ENCODE assay signal across 8 cellular contexts in genomic region chr10:80492875-80493413, GRCh38. TPM values are rescaled to one million over a fixed set of nuclear protein-coding genes. Genes with fewer than 3 reads are reported as not detected.
DNase-seq lines count a peak whose midpoint lies in the region; ATAC-seq and TF ChIP-seq lines count a peak whose summit lies in the region.

No MANE protein-coding gene starts in this region.

- no peaks in the 10 kb centered on the region for H3K27me3 Mint-ChIP-seq in CD8-positive, alpha-beta T cell (ENCODE audit: low read depth)
- H3K27me3 Mint-ChIP-seq in effector memory CD8-positive, alpha-beta T cell: no peaks in the 10 kb centered on the region

- POLR2A ChIA-PET in CD8-positive, alpha-beta T cell (lab: Charles Lee): interaction anchor here (0.7 to 11.0 kb wide), 7 partner anchors 8 to 48 kb away, joined by 3 to 107 read pairs (median 3); no protein-coding TSS in a partner anchor

- H3K9me3 Mint-ChIP-seq in CD8-positive, alpha-beta T cell: peaks cover 6% of the 10 kb centered on the region
- H3K9me3 Mint-ChIP-seq in effector memory CD8-positive, alpha-beta T cell: no peaks in the 10 kb centered on the region

- peaks cover 85% of the 10 kb centered on the region for H3K36me3 Mint-ChIP-seq in CD8-positive, alpha-beta T cell
- peaks cover 39% of the 10 kb centered on the region for H3K36me3 Mint-ChIP-seq in effector memory CD8-positive, alpha-beta T cell (ENCODE audit: insufficient read depth)

- CTCF ChIA-PET in CD8-positive, alpha-beta T cell (lab: Charles Lee): interaction anchor here (0.7 to 14.7 kb wide), 6 partner anchors 9 to 83 kb away, joined by 3 to 227 read pairs (median 5); no protein-coding TSS in a partner anchor

- H3K4me1 Mint-ChIP-seq in CD8-positive, alpha-beta T cell (ENCODE audit: low read depth): peaks cover 99% of the 10 kb centered on the region
- peaks cover 76 to 90% of the 10 kb centered on the region in 2 donors for H3K4me1 Mint-ChIP-seq in effector memory CD8-positive, alpha-beta T cell (ENCODE audit: low read depth in 2 of 2)

- intact Hi-C loops in CD8-positive, alpha-beta T cell (cut with DNase I, micrococcal nuclease): loop anchor here in 1 of 2 experiments (10.0 kb wide), 1 partner anchor 288 kb away; the partner anchor contains the start of gene ANXA11

- DNase-seq in CD8-positive, alpha-beta T cell: no peak
- no peak for DNase-seq in effector memory CD8-positive, alpha-beta T cell
- DNase-seq in activated CD4-positive, CD25-positive, alpha-beta regulatory T cell treated with anti-CD3 and anti-CD28 coated beads, Interleukin-2, amount 50 U/mL, for 72 hours: no peak
- DNase-seq in NCI-H2107 treated with DMSO at 0.1 percent for 48 hours (lab: John Stamatoyannopoulos, UW; ENCODE audit: unreplicated experiment) (no peak), HT-29 (ENCODE audit: low spot score) (no peak)

- no peaks in the 10 kb centered on the region for H3K9me3 ChIP-seq in CD8-positive, alpha-beta T cell (ENCODE audit: low read length)

- no peak overlapping the region for H3K27ac ChIP-seq in CD8-positive, alpha-beta T cell (ENCODE audit: low read depth, low read length)

- H3K36me3 ChIP-seq in CD8-positive, alpha-beta T cell (ENCODE audit: insufficient read depth, low read length): peaks cover 17% of the 10 kb centered on the region

- no peak for TF ChIP-seq CTCF in CD8-positive, alpha-beta T cell (IDR thresholded peaks at IDR 0.05)

- H3K27me3 ChIP-seq in CD8-positive, alpha-beta T cell (ENCODE audit: insufficient read depth, low read length): no peaks in the 10 kb centered on the region

- no peak for ATAC-seq in CD8-positive, alpha-beta T cell
- peak; percentile 34 for ATAC-seq in GM19467 (IDR thresholded peaks at IDR 0.05; ENCODE audit: unreplicated experiment)
- ATAC-seq in HG03442 (IDR thresholded peaks at IDR 0.05; ENCODE audit: unreplicated experiment): peak; percentile 28
- ATAC-seq in effector memory CD8-positive, alpha-beta T cell (replicated peaks): no peak
- no peak for ATAC-seq in HG02571 (IDR thresholded peaks at IDR 0.05; ENCODE audit: unreplicated experiment)

- H3K4me3 Mint-ChIP-seq in CD8-positive, alpha-beta T cell: peak overlapping the region; percentile 51
- peak overlapping the region; percentile 20 to 61 for H3K4me3 Mint-ChIP-seq in effector memory CD8-positive, alpha-beta T cell

- H3K4me3 ChIP-seq in CD8-positive, alpha-beta T cell (ENCODE audit: low read depth, low read length): no peak overlapping the region

- peaks cover 98% of the 10 kb centered on the region for H3K4me1 ChIP-seq in CD8-positive, alpha-beta T cell (ENCODE audit: insufficient read depth, low read length)

- peak overlapping the region; percentile 89 for H3K27ac Mint-ChIP-seq in CD8-positive, alpha-beta T cell
- H3K27ac Mint-ChIP-seq in effector memory CD8-positive, alpha-beta T cell: peak overlapping the region; percentile 11 to 44

RNA-seq across cellular contexts. Expression of gene TSPAN14, which starts 38.8 kb away (rescaled TPM):
- total RNA-seq in CD8-positive, alpha-beta T cell: 10 to 100 TPM; 63.9 to 66.1 TPM
- total RNA-seq in HT-29 (2014; rRNA removed; shearing (Covaris generic)): 58.3 and 65.1 TPM in 2 replicates

RNA-seq across cellular contexts. Expression of gene SH2D4B, which starts 44.8 kb away (rescaled TPM):
- under 1 TPM in 1 of 2 experiments, not detected in 1; 0.36 TPM for total RNA-seq in CD8-positive, alpha-beta T cell
- not detected in 2 replicates for total RNA-seq in HT-29 (2014; rRNA removed; shearing (Covaris generic))

Comparison
In these comparisons a context has a peak if more than half of its experiments do, and no peak if none do; other contexts are left out.
1. ATAC-seq: peak in GM19467 (single experiment) and HG03442 (single experiment); none in CD8-positive, alpha-beta T cell (single experiment), effector memory CD8-positive, alpha-beta T cell (single experiment) and HG02571 (single experiment).